Comparison of ENCODE assay signal across 28 cellular contexts in genomic region chr22:35533365-35534029, GRCh38. TPM values are rescaled to one million over a fixed set of nuclear protein-coding genes. Genes with fewer than 3 reads are reported as not detected.
DNase-seq lines count a peak whose midpoint lies in the region; ATAC-seq, FAIRE-seq and TF ChIP-seq lines count a peak whose summit lies in the region.
"Had no signal": no experiment of that assay in that cellular context is flagged by ENCODE, and none has a peak within 500 bp of the region (broad histone marks: within the 10 kb centered on the region; RNA-seq: fewer than 3 reads in every experiment).

No MANE protein-coding gene starts in this region.

- 0% methylated on average over 6 of the region's 6 CpGs for WGBS in K562 (ENCODE audit: insufficient coverage, low coverage, missing lambda C conversion rate)

- H3K9ac ChIP-seq in K562 (ENCODE audit: insufficient read depth in 1 of 2, low read depth in 2 of 2, low read length in 2 of 2), result no peak overlapping the region

- intact Hi-C loops in CD8-positive, alpha-beta T cell (cut with DNase I, micrococcal nuclease), result no loop called here
- intact Hi-C loops in K562 (cut with micrococcal nuclease), result no loop called here

- H3K27me3 ChIP-seq in CD8-positive, alpha-beta T cell (ENCODE audit: insufficient read depth, low read length), result no peaks in the 10 kb centered on the region
- H3K27me3 ChIP-seq in K562 (ENCODE audit: control insufficient read depth in 2 of 2, insufficient read depth in 2 of 2, low read length in 2 of 2), result no peaks in the 10 kb centered on the region; a peak in 1 of 5 replicates
- H3K27me3 ChIP-seq: MG63, SJCRH30 had no signal

- DNase-seq in CD8-positive, alpha-beta T cell, result no peak
- DNase-seq in HTR-8/SVneo (ENCODE audit: insufficient read length, low spot score), result no peak
- DNase-seq in K562 (ENCODE audit: extremely low read depth in 1 of 4, low spot score in 3 of 4), result no peak
- no peak for DNase-seq in stimulated activated effector memory CD8-positive, alpha-beta T cell treated with anti-CD3 and anti-CD28 coated beads, Interleukin-12 subunit alpha, Interleukin-12 subunit beta, amount 100 ng/mL, for 72 hours (ENCODE audit: low spot score in 2 of 2)
- DNase-seq: DMS79; EL; GDM1; H7; KG1; MG63; NCI-H1048; NCI-H1417; NCI-H1694; NCI-H2029 treated with DMSO at 0.1 percent for 48 hours; NCI-H446 treated with DMSO at 0.1 percent for 48 hours; NCI-H526; NCI-H82; NK-92 treated with Interleukin-12 subunit alpha and Interleukin-12 subunit beta, amount 100 ng/mL, for 24 hours; PC-3 had no signal

- H3K4me1 Mint-ChIP-seq in CD8-positive, alpha-beta T cell (ENCODE audit: low read depth), result peaks cover 5% of the 10 kb centered on the region
- peaks cover 6% of the 10 kb centered on the region for H3K4me1 Mint-ChIP-seq in stimulated activated effector memory CD8-positive, alpha-beta T cell treated with anti-CD3 and anti-CD28 coated beads, Interleukin-12 subunit alpha, Interleukin-12 subunit beta, amount 100 ng/mL, for 72 hours

- no peak for TF ChIP-seq POLR2A in K562 (conservative IDR thresholded peaks at IDR 0.05)

- TF ChIP-seq CTCF in CD8-positive, alpha-beta T cell (IDR thresholded peaks at IDR 0.05), result no peak
- no peak for TF ChIP-seq CTCF in K562 (IDR thresholded peaks at IDR 0.05 in 2 of 3, conservative IDR thresholded peaks at IDR 0.05 in 1 of 3; ENCODE audit: insufficient read depth in 2 of 3, low read depth in 1 of 3, low read length in 3 of 3)

- no peak overlapping the region for H3K4me3 Mint-ChIP-seq in CD8-positive, alpha-beta T cell
- no peak overlapping the region for H3K4me3 Mint-ChIP-seq in stimulated activated effector memory CD8-positive, alpha-beta T cell treated with anti-CD3 and anti-CD28 coated beads, Interleukin-12 subunit alpha, Interleukin-12 subunit beta, amount 100 ng/mL, for 72 hours

- no TSS peak for BruUV-seq in K562 (replicated peaks; lab: Mats Ljungman, UMichigan)

- peak; percentile 54 for ATAC-seq in CD8-positive, alpha-beta T cell
- ATAC-seq in K562, result no peak
- ATAC-seq in stimulated activated effector memory CD8-positive, alpha-beta T cell treated with anti-CD3 and anti-CD28 coated beads, Interleukin-12 subunit alpha, Interleukin-12 subunit beta, amount 100 ng/mL, for 72 hours, result peak; percentile 37
- no peak for ATAC-seq in HG03439 (IDR thresholded peaks at IDR 0.05; ENCODE audit: unreplicated experiment)
- ATAC-seq in HG03045 (IDR thresholded peaks at IDR 0.05; ENCODE audit: unreplicated experiment), result no peak
- ATAC-seq in GM19467 (IDR thresholded peaks at IDR 0.05; ENCODE audit: unreplicated experiment), result no peak
- ATAC-seq: PC-3, Right ventricle myocardium inferior, SK-N-SH treated with all-trans-retinoic acid at 6 μM for 48 hours had no signal

- H3K9me3 Mint-ChIP-seq in CD8-positive, alpha-beta T cell, result peaks cover 3% of the 10 kb centered on the region
- H3K9me3 Mint-ChIP-seq in stimulated activated effector memory CD8-positive, alpha-beta T cell treated with anti-CD3 and anti-CD28 coated beads, Interleukin-12 subunit alpha, Interleukin-12 subunit beta, amount 100 ng/mL, for 72 hours, result no peaks in the 10 kb centered on the region

- H4K20me1 ChIP-seq in K562 (replicated peaks; ENCODE audit: control insufficient read depth, insufficient read depth, low read length), result no peaks in the 10 kb centered on the region

- FAIRE-seq in HTR-8/SVneo (lab: Jason Lieb, UNC) (peak; percentile 97), K562 (lab: Jason Lieb, UNC) (no peak)
- FAIRE-seq: GM12892, GM19239 had no signal

- H3K4me2 ChIP-seq in K562 (ENCODE audit: insufficient read depth, low read length), result no peak overlapping the region

- H3K9me3 ChIP-seq in CD8-positive, alpha-beta T cell (ENCODE audit: low read length), result no peaks in the 10 kb centered on the region
- no peaks in the 10 kb centered on the region for H3K9me3 ChIP-seq in K562 (replicated peaks; ENCODE audit: control insufficient read depth, insufficient read depth, low read depth, low read length)
- H3K9me3 ChIP-seq: SJCRH30 had no signal

- no peak for TF ChIP-seq EP300 in K562 (IDR thresholded peaks at IDR 0.05; ENCODE audit: low read length)

- no peak overlapping the region for H3K27ac Mint-ChIP-seq in CD8-positive, alpha-beta T cell
- no peak overlapping the region for H3K27ac Mint-ChIP-seq in stimulated activated effector memory CD8-positive, alpha-beta T cell treated with anti-CD3 and anti-CD28 coated beads, Interleukin-12 subunit alpha, Interleukin-12 subunit beta, amount 100 ng/mL, for 72 hours

- CTCF ChIA-PET in CD8-positive, alpha-beta T cell (lab: Charles Lee), result no interaction called here
- CTCF ChIA-PET in K562 (lab: Yijun Ruan, JAX; ENCODE audit: low intra/inter-chr PET ratio), result no interaction called here

- no peaks in the 10 kb centered on the region for H3K9me1 ChIP-seq in K562 (ENCODE audit: control insufficient read depth, insufficient read depth, low read length)

- no peaks in the 10 kb centered on the region for H3K4me1 ChIP-seq in CD8-positive, alpha-beta T cell (ENCODE audit: insufficient read depth, low read length)
- peaks cover 0 to 3% of the 10 kb centered on the region in 2 experiments; a peak in 1 of 5 replicates for H3K4me1 ChIP-seq in K562 (replicated peaks in 1 of 2; ENCODE audit: control insufficient read depth in 2 of 2, insufficient read depth in 2 of 2, low read length in 2 of 2)
- H3K4me1 ChIP-seq: SJCRH30 had no signal

- POLR2A ChIA-PET in CD8-positive, alpha-beta T cell (lab: Charles Lee), result no interaction called here
- POLR2A ChIA-PET in K562 (lab: Yijun Ruan, JAX), result interaction anchor here (1.4 kb wide), 1 partner anchor 13 kb away, joined by 5 read pairs; no protein-coding TSS in a partner anchor

- H3K36me3 ChIP-seq in CD8-positive, alpha-beta T cell (ENCODE audit: insufficient read depth, low read length), result no peaks in the 10 kb centered on the region
- H3K36me3 ChIP-seq in K562 (ENCODE audit: control insufficient read depth, insufficient read depth, low read length), result no peaks in the 10 kb centered on the region
- H3K36me3 ChIP-seq: MG63, SJCRH30 had no signal

- no peak overlapping the region for H3K4me3 ChIP-seq in CD8-positive, alpha-beta T cell (ENCODE audit: low read depth, low read length)
- no peak overlapping the region for H3K4me3 ChIP-seq in K562
- H3K4me3 ChIP-seq: MG63, SJCRH30 had no signal

- no peaks in the 10 kb centered on the region for H3K36me3 Mint-ChIP-seq in CD8-positive, alpha-beta T cell
- H3K36me3 Mint-ChIP-seq in stimulated activated effector memory CD8-positive, alpha-beta T cell treated with anti-CD3 and anti-CD28 coated beads, Interleukin-12 subunit alpha, Interleukin-12 subunit beta, amount 100 ng/mL, for 72 hours, result no peaks in the 10 kb centered on the region

- in situ Hi-C loops in K562 (cut with MboI), result no loop called here

- TF ChIP-seq RAD21 in K562 (CRISPR knock-in tag; conservative IDR thresholded peaks at IDR 0.05 in 1 of 2, IDR thresholded peaks at IDR 0.05 in 1 of 2), result no peak

- no peaks in the 10 kb centered on the region for H3K79me2 ChIP-seq in K562 (ENCODE audit: control insufficient read depth, insufficient read depth, low read length)

- H3K27ac ChIP-seq in CD8-positive, alpha-beta T cell (ENCODE audit: low read depth, low read length), result no peak overlapping the region
- H3K27ac ChIP-seq in K562 (ENCODE audit: extremely low read depth, low read depth, low read length), result no peak overlapping the region
- H3K27ac ChIP-seq: SJCRH30 had no signal

- H3K27me3 Mint-ChIP-seq in CD8-positive, alpha-beta T cell (ENCODE audit: low read depth), result no peaks in the 10 kb centered on the region

- no peak overlapping the region for H2AFZ ChIP-seq in K562 (ENCODE audit: low read depth, low read length)

TF ChIP-seq in K562, 482 proteins besides CTCF, POLR2A, EP300 and RAD21 (continues in another document):
- no peak for TF ChIP-seq BRD4 (IDR thresholded peaks at IDR 0.05)
- peak; percentile 40; the same call in 1 of the 2 replicates for TF ChIP-seq ATF3 (IDR thresholded peaks at IDR 0.05)
- no peak for TF ChIP-seq ATF3 (CRISPR knock-in tag; conservative IDR thresholded peaks at IDR 0.05)
- no peak for TF ChIP-seq JUND (IDR thresholded peaks at IDR 0.05; ENCODE audit: borderline replicate concordance, low read depth, low read length)
- no peak for TF ChIP-seq JUND (tag; IDR thresholded peaks at IDR 0.05; ENCODE audit: borderline replicate concordance, low read depth, low read length)
- TF ChIP-seq ZBTB8A (IDR thresholded peaks at IDR 0.05; ENCODE audit: partially characterized antibody), result no peak
- TF ChIP-seq RBBP5 (IDR thresholded peaks at IDR 0.05; ENCODE audit: borderline replicate concordance, insufficient read depth, low read length, poor library complexity, severe bottlenecking), result no peak
- no peak for TF ChIP-seq FOXJ3 (CRISPR knock-in tag; IDR thresholded peaks at IDR 0.05)

RNA-seq across cellular contexts. Expression of gene RASD2, which starts 7.1 kb away (rescaled TPM):
- 10 to 100 TPM; 20.1 to 20.2 TPM for total RNA-seq in CD8-positive, alpha-beta T cell
- total RNA-seq in K562 (2011; cell fraction: chromatin; rRNA removed; ENCODE audit: low replicate concordance), result not detected in 2 replicates
- not detected in 2 replicates for total RNA-seq in K562 (2011; cell fraction: nucleolus; rRNA removed)
- total RNA-seq in K562 (2011; cell fraction: nucleoplasm; rRNA removed), result not detected in 2 replicates
- total RNA-seq in K562 (2014; rRNA removed) (0.05 TPM in 1 of 2 replicates, not detected in the other), K562 (2014; rRNA removed; fragmentation: Illumina TruSeq; extraction: Trizol) (not detected in 2 replicates), K562 (2015; rRNA removed; fragmentation: Illumina TruSeq; extraction: Trizol) (not detected in 2 replicates), K562 (2021) (0.04 TPM in 1 of 2 replicates, not detected in the other)
- polyA plus RNA-seq in K562 (2011; rRNA removed) (not detected in 2 replicates), K562 (2014; fragmentation: Illumina TruSeq; extraction: Trizol) (not detected in 2 replicates), K562 (2014; fragmentation: Nextera tagmentation; extraction: Ambion mirVana) (not detected), K562 (2014; rRNA removed) (not detected in 2 replicates)
- polyA plus RNA-seq in K562 (2011; cell fraction: cytosol; rRNA removed), result not detected in 2 replicates
- not detected in 2 replicates for polyA plus RNA-seq in K562 (2011; cell fraction: nucleus; rRNA removed)
- 0.06 TPM in 1 of 2 replicates, not detected in the other for polyA plus RNA-seq in K562 (2012)
- polyA minus RNA-seq in K562 (2011; rRNA and poly(A)+ RNA removed), result not detected in 2 replicates
- not detected in 2 replicates for polyA minus RNA-seq in K562 (2011; cell fraction: cytosol; rRNA and poly(A)+ RNA removed)
- not detected in 2 replicates for polyA minus RNA-seq in K562 (2011; cell fraction: nucleus; rRNA and poly(A)+ RNA removed)
- total RNA-seq: HT-29, SJCRH30 had no signal

Comparison
In these comparisons a context has a peak if more than half of its experiments do, and no peak if none do; other contexts are left out.
1. ATAC-seq: peak in CD8-positive, alpha-beta T cell (single experiment) and stimulated activated effector memory CD8-positive, alpha-beta T cell treated with anti-CD3 and anti-CD28 coated beads, Interleukin-12 subunit alpha, Interleukin-12 subunit beta, amount 100 ng/mL, for 72 hours (single experiment); none in K562 (single experiment), HG03439 (single experiment), HG03045 (single experiment) and GM19467 (single experiment).
2. RNA of gene RASD2, which starts 7.1 kb away (total RNA-seq): 20.1 to 20.2 TPM in CD8-positive, alpha-beta T cell; 0.04 to 0.05 TPM in K562; every median in the first group is over 10 times any median in the second.